ENCODE assay signal across 26 cellular contexts in genomic region chr10:131436467-131436866, GRCh38.
A peak's percentile ranks its signal among the peaks of the same experiment; 100 is the strongest.
DNase-seq lines count a peak whose midpoint lies in the region; ATAC-seq and TF ChIP-seq lines count a peak whose summit lies in the region.
"Had no signal": no experiment of that assay in that cellular context is flagged by ENCODE, and none has a peak within 500 bp of the region (broad histone marks: within the 10 kb centered on the region; RNA-seq: fewer than 3 reads in every experiment).

No MANE protein-coding gene starts in this region.

- ATAC-seq in HG02678 (IDR thresholded peaks at IDR 0.05; ENCODE audit: unreplicated experiment) = no peak
- ATAC-seq: GM12878, SK-N-SH treated with all-trans-retinoic acid at 6 μM for 48 hours had no signal

- WGBS in endodermal cell (ENCODE audit: insufficient coverage in 1 of 2, insufficient read length in 1 of 2), 2 experiments = 89 to 100% methylated on average over 1 to 4 of the region's 4 CpGs

- H3K27ac Mint-ChIP-seq in endodermal cell = no peak overlapping the region
- H3K27ac Mint-ChIP-seq: CD14-positive monocyte; CD8-positive, alpha-beta memory T cell; HFFc6 had no signal

- H3K36me3 Mint-ChIP-seq in endodermal cell (ENCODE audit: low read depth) = no peaks in the 10 kb centered on the region
- H3K36me3 Mint-ChIP-seq: CD14-positive monocyte; CD8-positive, alpha-beta memory T cell had no signal

- H3K4me1 ChIP-seq in endodermal cell (ENCODE audit: control insufficient read depth, insufficient read depth, low read length) = no peaks in the 10 kb centered on the region
- H3K4me1 ChIP-seq: BE2C, HAP-1, SJCRH30 had no signal

- no peaks in the 10 kb centered on the region for H3K9me3 ChIP-seq in endodermal cell (ENCODE audit: control insufficient read depth, low read length)
- H3K9me3 ChIP-seq: BE2C, HAP-1, MG63, SJCRH30 had no signal

- DNase-seq in Daoy (ENCODE audit: low read depth) = peak; percentile 33
- DNase-seq in NCI-H1105 treated with DMSO at 0.1 percent for 48 hours (lab: John Stamatoyannopoulos, UW) = peak; percentile 33
- DNase-seq in inferior parietal cortex (ENCODE audit: extremely low spot score) = peak; percentile 29
- DNase-seq in retina = peak; percentile 64
- DNase-seq in GM10266 (ENCODE audit: extremely low spot score) = no peak
- no peak for DNase-seq in endodermal cell
- DNase-seq in activated naive CD4-positive, alpha-beta T cell treated with anti-CD3 and anti-CD28 coated beads, Interleukin-2, amount 50 U/mL, for 16 hours = no peak
- DNase-seq: BE2C; Calu3; CD8-positive, alpha-beta memory T cell; DMS153; GOT3; HFFc6; KBM-7; NCI-H1417 treated with DMSO at 0.1 percent for 48 hours; NCI-H1694 treated with DMSO at 0.1 percent for 48 hours; NCI-H2081; NCI-H524 treated with DMSO at 0.1 percent for 48 hours; NCI-H774; SJCRH30 had no signal

- H3K27me3 Mint-ChIP-seq in endodermal cell (ENCODE audit: insufficient read depth) = no peaks in the 10 kb centered on the region

- no peaks in the 10 kb centered on the region for H3K9me3 Mint-ChIP-seq in endodermal cell
- H3K9me3 Mint-ChIP-seq: CD14-positive monocyte had no signal

- H3K27ac ChIP-seq in endodermal cell (ENCODE audit: low read depth, low read length) = no peak overlapping the region
- H3K27ac ChIP-seq: SJCRH30 had no signal

- H3K36me3 ChIP-seq in endodermal cell (ENCODE audit: control insufficient read depth, insufficient read depth, low read length) = no peaks in the 10 kb centered on the region
- H3K36me3 ChIP-seq: BE2C, HAP-1, MG63, SJCRH30 had no signal

- no peaks in the 10 kb centered on the region for H3K27me3 ChIP-seq in endodermal cell (ENCODE audit: control insufficient read depth, insufficient read depth, low read length, poor library complexity, severe bottlenecking)
- H3K27me3 ChIP-seq: BE2C, SJCRH30 had no signal

- H3K4me3 ChIP-seq in endodermal cell (ENCODE audit: low read length) = no peak overlapping the region
- H3K4me3 ChIP-seq: GM12878, HAP-1, MG63, SJCRH30 had no signal

- no peak overlapping the region for H3K4me3 Mint-ChIP-seq in endodermal cell
- H3K4me3 Mint-ChIP-seq: CD14-positive monocyte; CD8-positive, alpha-beta memory T cell; HFFc6 had no signal

- TF ChIP-seq CTCF in GM10266 (IDR thresholded peaks at IDR 0.05; ENCODE audit: control insufficient read depth, insufficient read depth, low read depth, missing control alignments) (no peak), endodermal cell (conservative IDR thresholded peaks at IDR 0.05) (no peak)

- H3K4me1 Mint-ChIP-seq in endodermal cell = no peaks in the 10 kb centered on the region
- H3K4me1 Mint-ChIP-seq: CD14-positive monocyte; CD8-positive, alpha-beta memory T cell had no signal

- no peak overlapping the region for H3K9ac ChIP-seq in endodermal cell (ENCODE audit: extremely low read depth, low read length, poor library complexity, severe bottlenecking)

Comparison
In these comparisons a context has a peak if more than half of its experiments do, and no peak if none do; other contexts are left out.
1. DNase-seq: peak in Daoy (single experiment), NCI-H1105 treated with DMSO at 0.1 percent for 48 hours (single experiment), inferior parietal cortex (single experiment) and retina (single experiment); none in GM10266 (single experiment), endodermal cell (single experiment) and activated naive CD4-positive, alpha-beta T cell treated with anti-CD3 and anti-CD28 coated beads, Interleukin-2, amount 50 U/mL, for 16 hours (single experiment).